ENCODE assay signal across 1 cellular context in the genomic region with DNA sequence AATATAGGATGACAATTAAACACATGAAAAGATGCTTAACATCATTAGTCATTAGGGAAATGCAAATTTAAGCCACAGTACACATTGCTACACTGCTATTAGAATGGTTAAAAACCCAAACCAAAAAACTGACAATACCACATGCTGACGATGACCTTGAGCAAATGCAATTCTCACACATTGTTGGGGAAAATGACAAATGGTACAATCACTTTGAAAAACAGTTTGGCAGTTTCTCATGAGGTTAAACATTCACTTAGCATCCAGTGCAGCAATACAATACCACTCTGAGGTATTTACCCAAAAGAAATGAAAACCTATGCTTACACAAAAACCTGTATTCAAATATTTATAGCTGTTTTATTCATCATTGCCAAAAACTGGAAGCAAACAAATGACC.
TF ChIP-seq lines count a peak whose summit lies in the region.

No MANE protein-coding gene starts in this region.

TF ChIP-seq in H1, 55 proteins besides CTCF, POLR2A, EP300 and RAD21 (continued from another document):
- TF ChIP-seq, protein P1, sequence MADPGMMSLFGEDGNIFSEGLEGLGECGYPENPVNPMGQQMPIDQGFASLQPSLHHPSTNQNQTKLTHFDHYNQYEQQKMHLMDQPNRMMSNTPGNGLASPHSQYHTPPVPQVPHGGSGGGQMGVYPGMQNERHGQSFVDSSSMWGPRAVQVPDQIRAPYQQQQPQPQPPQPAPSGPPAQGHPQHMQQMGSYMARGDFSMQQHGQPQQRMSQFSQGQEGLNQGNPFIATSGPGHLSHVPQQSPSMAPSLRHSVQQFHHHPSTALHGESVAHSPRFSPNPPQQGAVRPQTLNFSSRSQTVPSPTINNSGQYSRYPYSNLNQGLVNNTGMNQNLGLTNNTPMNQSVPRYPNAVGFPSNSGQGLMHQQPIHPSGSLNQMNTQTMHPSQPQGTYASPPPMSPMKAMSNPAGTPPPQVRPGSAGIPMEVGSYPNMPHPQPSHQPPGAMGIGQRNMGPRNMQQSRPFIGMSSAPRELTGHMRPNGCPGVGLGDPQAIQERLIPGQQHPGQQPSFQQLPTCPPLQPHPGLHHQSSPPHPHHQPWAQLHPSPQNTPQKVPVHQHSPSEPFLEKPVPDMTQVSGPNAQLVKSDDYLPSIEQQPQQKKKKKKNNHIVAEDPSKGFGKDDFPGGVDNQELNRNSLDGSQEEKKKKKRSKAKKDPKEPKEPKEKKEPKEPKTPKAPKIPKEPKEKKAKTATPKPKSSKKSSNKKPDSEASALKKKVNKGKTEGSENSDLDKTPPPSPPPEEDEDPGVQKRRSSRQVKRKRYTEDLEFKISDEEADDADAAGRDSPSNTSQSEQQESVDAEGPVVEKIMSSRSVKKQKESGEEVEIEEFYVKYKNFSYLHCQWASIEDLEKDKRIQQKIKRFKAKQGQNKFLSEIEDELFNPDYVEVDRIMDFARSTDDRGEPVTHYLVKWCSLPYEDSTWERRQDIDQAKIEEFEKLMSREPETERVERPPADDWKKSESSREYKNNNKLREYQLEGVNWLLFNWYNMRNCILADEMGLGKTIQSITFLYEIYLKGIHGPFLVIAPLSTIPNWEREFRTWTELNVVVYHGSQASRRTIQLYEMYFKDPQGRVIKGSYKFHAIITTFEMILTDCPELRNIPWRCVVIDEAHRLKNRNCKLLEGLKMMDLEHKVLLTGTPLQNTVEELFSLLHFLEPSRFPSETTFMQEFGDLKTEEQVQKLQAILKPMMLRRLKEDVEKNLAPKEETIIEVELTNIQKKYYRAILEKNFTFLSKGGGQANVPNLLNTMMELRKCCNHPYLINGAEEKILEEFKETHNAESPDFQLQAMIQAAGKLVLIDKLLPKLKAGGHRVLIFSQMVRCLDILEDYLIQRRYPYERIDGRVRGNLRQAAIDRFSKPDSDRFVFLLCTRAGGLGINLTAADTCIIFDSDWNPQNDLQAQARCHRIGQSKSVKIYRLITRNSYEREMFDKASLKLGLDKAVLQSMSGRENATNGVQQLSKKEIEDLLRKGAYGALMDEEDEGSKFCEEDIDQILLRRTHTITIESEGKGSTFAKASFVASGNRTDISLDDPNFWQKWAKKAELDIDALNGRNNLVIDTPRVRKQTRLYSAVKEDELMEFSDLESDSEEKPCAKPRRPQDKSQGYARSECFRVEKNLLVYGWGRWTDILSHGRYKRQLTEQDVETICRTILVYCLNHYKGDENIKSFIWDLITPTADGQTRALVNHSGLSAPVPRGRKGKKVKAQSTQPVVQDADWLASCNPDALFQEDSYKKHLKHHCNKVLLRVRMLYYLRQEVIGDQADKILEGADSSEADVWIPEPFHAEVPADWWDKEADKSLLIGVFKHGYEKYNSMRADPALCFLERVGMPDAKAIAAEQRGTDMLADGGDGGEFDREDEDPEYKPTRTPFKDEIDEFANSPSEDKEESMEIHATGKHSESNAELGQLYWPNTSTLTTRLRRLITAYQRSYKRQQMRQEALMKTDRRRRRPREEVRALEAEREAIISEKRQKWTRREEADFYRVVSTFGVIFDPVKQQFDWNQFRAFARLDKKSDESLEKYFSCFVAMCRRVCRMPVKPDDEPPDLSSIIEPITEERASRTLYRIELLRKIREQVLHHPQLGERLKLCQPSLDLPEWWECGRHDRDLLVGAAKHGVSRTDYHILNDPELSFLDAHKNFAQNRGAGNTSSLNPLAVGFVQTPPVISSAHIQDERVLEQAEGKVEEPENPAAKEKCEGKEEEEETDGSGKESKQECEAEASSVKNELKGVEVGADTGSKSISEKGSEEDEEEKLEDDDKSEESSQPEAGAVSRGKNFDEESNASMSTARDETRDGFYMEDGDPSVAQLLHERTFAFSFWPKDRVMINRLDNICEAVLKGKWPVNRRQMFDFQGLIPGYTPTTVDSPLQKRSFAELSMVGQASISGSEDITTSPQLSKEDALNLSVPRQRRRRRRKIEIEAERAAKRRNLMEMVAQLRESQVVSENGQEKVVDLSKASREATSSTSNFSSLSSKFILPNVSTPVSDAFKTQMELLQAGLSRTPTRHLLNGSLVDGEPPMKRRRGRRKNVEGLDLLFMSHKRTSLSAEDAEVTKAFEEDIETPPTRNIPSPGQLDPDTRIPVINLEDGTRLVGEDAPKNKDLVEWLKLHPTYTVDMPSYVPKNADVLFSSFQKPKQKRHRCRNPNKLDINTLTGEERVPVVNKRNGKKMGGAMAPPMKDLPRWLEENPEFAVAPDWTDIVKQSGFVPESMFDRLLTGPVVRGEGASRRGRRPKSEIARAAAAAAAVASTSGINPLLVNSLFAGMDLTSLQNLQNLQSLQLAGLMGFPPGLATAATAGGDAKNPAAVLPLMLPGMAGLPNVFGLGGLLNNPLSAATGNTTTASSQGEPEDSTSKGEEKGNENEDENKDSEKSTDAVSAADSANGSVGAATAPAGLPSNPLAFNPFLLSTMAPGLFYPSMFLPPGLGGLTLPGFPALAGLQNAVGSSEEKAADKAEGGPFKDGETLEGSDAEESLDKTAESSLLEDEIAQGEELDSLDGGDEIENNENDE (IDR thresholded peaks at IDR 0.05; ENCODE audit: insufficient replicate concordance, low read length) = no peak
- TF ChIP-seq CBX5 (IDR thresholded peaks at IDR 0.05; ENCODE audit: low read depth, low read length) = no peak
- no peak for TF ChIP-seq ASH2L (IDR thresholded peaks at IDR 0.05; ENCODE audit: low read length)
- no peak for TF ChIP-seq TAF7 (optimal IDR thresholded peaks at IDR 0.05; ENCODE audit: borderline replicate concordance, low read depth, low read length)
